Comparison of ENCODE assay signal across 8 cellular contexts in genomic region chr1:3611170-3612019, GRCh38. TPM values are rescaled to one million over a fixed set of nuclear protein-coding genes. Genes with fewer than 3 reads are reported as not detected.
DNase-seq lines count a peak whose midpoint lies in the region; ATAC-seq and TF ChIP-seq lines count a peak whose summit lies in the region.

Gene MEGF6, minus strand, starts transcription at chr1:3611508. Its CDS starts 240 bp downstream, at chr1:3611268.

- H3K9me3 ChIP-seq in gastroesophageal sphincter: no peaks in the 10 kb centered on the region
- H3K9me3 ChIP-seq in prostate gland: no peaks in the 10 kb centered on the region

- H3K4me1 ChIP-seq in gastroesophageal sphincter (peaks cover 0 to 22% (median 19%) of the 10 kb centered on the region in 3 donors), prostate gland (replicated peaks) (peaks cover 7% of the 10 kb centered on the region)

- H3K4me3 ChIP-seq in gastroesophageal sphincter: peak within 1 kb of the TSS; percentile 18 to 50
- H3K4me3 ChIP-seq in prostate gland: peak within 1 kb of the TSS; percentile 26 to 35

- TF ChIP-seq EP300 in gastroesophageal sphincter (IDR thresholded peaks at IDR 0.05): no peak

- H3K36me3 ChIP-seq in gastroesophageal sphincter (no peaks in the 10 kb centered on the region), prostate gland (no peaks in the 10 kb centered on the region)

- intact Hi-C loops in prostate gland (cut with DNase I): no loop called here

- WGBS in gastroesophageal sphincter (ENCODE audit: low coverage in 1 of 2), 2 donors: no CpG with 5 or more reads among the region's 87 CpGs
- WGBS in prostate gland: 2% methylated on average over 55 of the region's 87 CpGs

- H3K27me3 ChIP-seq in gastroesophageal sphincter: peaks cover 89% of the 10 kb centered on the region
- peaks cover 7% of the 10 kb centered on the region for H3K27me3 ChIP-seq in prostate gland (replicated peaks; ENCODE audit: insufficient read depth)

- TF ChIP-seq POLR2A in gastroesophageal sphincter (IDR thresholded peaks at IDR 0.05) (no peak), prostate gland (IDR thresholded peaks at IDR 0.05) (no peak)

- H3K27ac ChIP-seq in gastroesophageal sphincter: no peak within 1 kb of the TSS
- no peak within 1 kb of the TSS for H3K27ac ChIP-seq in prostate gland

- TF ChIP-seq CTCF in gastroesophageal sphincter (IDR thresholded peaks at IDR 0.05) (no peak), prostate gland (IDR thresholded peaks at IDR 0.05) (no peak)

- ATAC-seq in gastroesophageal sphincter: peak; percentile 49
- ATAC-seq in HG02588 (IDR thresholded peaks at IDR 0.05; ENCODE audit: unreplicated experiment): no peak
- no peak for ATAC-seq in HG03039 (IDR thresholded peaks at IDR 0.05; ENCODE audit: unreplicated experiment)

- DNase-seq in EH (ENCODE audit: low read depth): peak; percentile 55
- DNase-seq in NCI-H446 (lab: John Stamatoyannopoulos, UW): peak; percentile 33 to 89
- DNase-seq in activated T-helper 1 cell treated with anti-CD3 and anti-CD28 coated beads, Interleukin-2, amount 50 U/mL, for 16 hours (ENCODE audit: low read depth in 1 of 2, low spot score in 1 of 2): peak; percentile 38 to 52
- DNase-seq in prostate gland (ENCODE audit: low spot score): peak; percentile 51
- no peak for DNase-seq in ureter (ENCODE audit: low spot score)

RNA-seq across cellular contexts. Expression of gene MEGF6, which starts in this region (rescaled TPM):
- total RNA-seq in gastroesophageal sphincter: 10 to 100 TPM in 2 of 4 donors, 1 to 10 TPM in 2; 4.7 to 15.5 (median 10.8) TPM
- total RNA-seq in prostate gland: 10 to 100 TPM; 67.3 to 82.5 TPM
- total RNA-seq in ureter: 22.2 TPM
